Comparison of ENCODE assay signal across 8 cellular contexts in genomic region chr22:36355362-36355761, GRCh38. TPM values are rescaled to one million over a fixed set of nuclear protein-coding genes. Genes with fewer than 3 reads are reported as not detected.
DNase-seq lines count a peak whose midpoint lies in the region; ATAC-seq and TF ChIP-seq lines count a peak whose summit lies in the region.

No MANE protein-coding gene starts in this region.

- H3K9me3 ChIP-seq in heart right ventricle (no peaks in the 10 kb centered on the region), breast epithelium (no peaks in the 10 kb centered on the region), mucosa of rectum (ENCODE audit: control insufficient read depth in 2 of 2, low read length in 2 of 2) (no peaks in the 10 kb centered on the region), vagina (no peaks in the 10 kb centered on the region)

- H3K27me3 ChIP-seq in heart right ventricle (no peaks in the 10 kb centered on the region), breast epithelium (no peaks in the 10 kb centered on the region), mucosa of rectum (ENCODE audit: control insufficient read depth in 2 of 2, insufficient read depth in 2 of 2, low read length in 2 of 2) (no peaks in the 10 kb centered on the region), vagina (no peaks in the 10 kb centered on the region)

- peaks cover 0 to 24% (median 0%) of the 10 kb centered on the region in 9 donors for H3K36me3 ChIP-seq in heart right ventricle
- no peaks in the 10 kb centered on the region for H3K36me3 ChIP-seq in breast epithelium
- peaks cover 2 to 39% of the 10 kb centered on the region in 2 donors for H3K36me3 ChIP-seq in mucosa of rectum (ENCODE audit: control insufficient read depth in 2 of 2, insufficient read depth in 2 of 2, low read length in 2 of 2)
- no peaks in the 10 kb centered on the region for H3K36me3 ChIP-seq in vagina

- WGBS in heart right ventricle, 2 donors: 26 to 28% methylated on average over 6 of the region's 6 CpGs

- H3K4me3 ChIP-seq in heart right ventricle: peak overlapping the region in 6 of 10 donors; percentile 0 to 25 (median 13)
- H3K4me3 ChIP-seq in breast epithelium: peak overlapping the region in 1 of 3 donors; percentile 50
- peak overlapping the region in 1 of 2 donors; percentile 31 for H3K4me3 ChIP-seq in mucosa of rectum (ENCODE audit: low read length in 2 of 2)
- H3K4me3 ChIP-seq in vagina: peak overlapping the region; percentile 2 to 19

- TF ChIP-seq POLR2A in breast epithelium (IDR thresholded peaks at IDR 0.05) (no peak), vagina (IDR thresholded peaks at IDR 0.05) (no peak)

- ATAC-seq in heart right ventricle (peak in 3 of 8 donors; percentile 15 to 21 (median 16)), Right ventricle myocardium inferior (no peak)

- TF ChIP-seq CTCF in heart right ventricle (IDR thresholded peaks at IDR 0.05): no peak
- no peak for TF ChIP-seq CTCF in breast epithelium (IDR thresholded peaks at IDR 0.05)
- no peak for TF ChIP-seq CTCF in vagina (IDR thresholded peaks at IDR 0.05)

- peak overlapping the region; percentile 42 to 56 for H3K9ac ChIP-seq in mucosa of rectum (ENCODE audit: low read depth in 1 of 2, low read length in 2 of 2)

- DNase-seq in heart right ventricle: no peak
- no peak for DNase-seq in Right ventricle myocardium inferior (ENCODE audit: missing footprints)
- no peak for DNase-seq in breast epithelium (ENCODE audit: low spot score in 2 of 2)
- no peak for DNase-seq in vagina (ENCODE audit: extremely low spot score in 2 of 2)
- no peak for DNase-seq in SHP77 treated with DMSO at 0.1 percent for 48 hours (lab: John Stamatoyannopoulos, UW)
- DNase-seq in SIG-M5 treated with dmso at 0.1 percent for 504 hours (lab: John Stamatoyannopoulos, UW; ENCODE audit: unreplicated experiment): no peak
- no peak for DNase-seq in activated gamma-delta T cell treated with Interleukin-2 at 50 U/mL for 16 hours

- H3K4me1 ChIP-seq in heart right ventricle (peaks cover 56 to 98% (median 96%) of the 10 kb centered on the region in 9 donors), breast epithelium (peaks cover 58 to 71% of the 10 kb centered on the region in 2 donors), mucosa of rectum (ENCODE audit: control insufficient read depth in 2 of 2, insufficient read depth in 2 of 2, low read length in 2 of 2) (peaks cover 51 to 70% of the 10 kb centered on the region in 2 donors), vagina (peaks cover 99% of the 10 kb centered on the region)

- intact Hi-C loops in heart right ventricle (cut with DNase I): no loop called here
- intact Hi-C loops in Right ventricle myocardium inferior (cut with DNase I): no loop called here
- intact Hi-C loops in breast epithelium (cut with DNase I; ENCODE audit: low total_unique reads): no loop called here
- intact Hi-C loops in vagina (cut with DNase I): no loop called here

- H3K27ac ChIP-seq in heart right ventricle (peak overlapping the region; percentile 60 to 93 (median 88)), breast epithelium (peak overlapping the region; percentile 92 to 97), mucosa of rectum (ENCODE audit: low read depth in 2 of 2, low read length in 2 of 2) (peak overlapping the region; percentile 76 to 85), vagina (peak overlapping the region; percentile 93)

RNA-seq across cellular contexts. Expression of gene MYH9, which starts 32.4 kb away (rescaled TPM):
- total RNA-seq in heart right ventricle (100 to 1,000 TPM; 132 to 345 (median 189) TPM), Right ventricle myocardium inferior (180 TPM), breast epithelium (100 to 1,000 TPM; 169 to 392 (median 268) TPM), vagina (333 TPM)
- 100 to 1,000 TPM; 134 to 243 TPM for polyA plus RNA-seq in heart right ventricle
